ENCODE assay signal across 1 cellular context in the genomic region with DNA sequence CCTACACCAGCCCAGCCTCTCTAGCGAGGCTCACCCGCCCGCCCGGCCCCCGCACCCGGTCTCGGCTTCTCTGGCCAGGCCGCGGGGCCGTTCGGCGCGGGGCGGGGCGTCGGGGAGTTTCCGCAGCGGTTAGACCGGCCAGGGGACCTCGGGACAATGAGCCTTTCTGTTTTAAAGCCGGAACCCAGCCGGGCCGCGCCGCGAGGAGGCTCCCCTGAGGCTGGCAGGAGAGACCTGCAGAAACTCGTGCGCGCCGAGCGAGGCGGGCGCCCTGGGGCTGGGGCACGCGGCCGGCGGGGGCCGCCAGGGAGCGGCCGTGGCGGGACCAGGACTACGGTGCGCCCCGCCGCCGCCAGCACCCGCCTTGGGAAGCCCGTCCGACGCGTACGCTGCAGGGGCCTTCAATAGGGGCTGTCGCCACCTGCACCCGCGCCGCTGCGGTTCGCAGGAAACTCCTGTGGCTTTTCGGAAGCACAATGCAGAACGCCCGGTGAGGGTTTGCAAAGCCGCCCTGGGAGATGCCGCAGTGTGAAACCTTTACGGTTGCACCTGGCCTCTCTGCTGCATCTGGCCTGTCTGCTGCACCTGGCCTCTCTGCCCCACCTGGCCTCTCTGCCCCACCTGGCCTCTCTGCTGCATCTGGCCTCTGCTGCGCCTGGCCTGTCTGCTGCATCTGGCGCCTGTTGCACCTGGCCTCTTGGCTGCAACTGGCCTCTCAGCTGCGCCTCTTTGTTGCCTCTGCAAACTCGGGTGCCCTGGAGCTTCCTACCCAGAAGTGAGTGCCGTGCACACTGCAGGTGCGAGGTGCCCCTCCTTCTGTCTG.
A peak's percentile ranks its signal among the peaks of the same experiment; 100 is the strongest.
TF ChIP-seq lines count a peak whose summit lies in the region.

No MANE protein-coding gene starts in this region.

TF ChIP-seq in HepG2, 621 proteins besides CTCF, POLR2A, EP300 and RAD21 (continued from another document):
- TF ChIP-seq E2F1 (CRISPR knock-in tag; IDR thresholded peaks at IDR 0.05) (no peak), DZIP1 (CRISPR knock-in tag; IDR thresholded peaks at IDR 0.05) (no peak), ZNF317 (CRISPR knock-in tag; IDR thresholded peaks at IDR 0.05) (no peak), NR3C1 (CRISPR knock-in tag; IDR thresholded peaks at IDR 0.05) (no peak), ZNF292 (CRISPR knock-in tag; IDR thresholded peaks at IDR 0.05; ENCODE audit: borderline replicate concordance, low read depth) (peak; percentile 68; the same call in 1 of the 2 replicates), ZNF441 (CRISPR knock-in tag; IDR thresholded peaks at IDR 0.05; ENCODE audit: borderline replicate concordance) (no peak), SOX13 (IDR thresholded peaks at IDR 0.05) (no peak), SOX13 (CRISPR knock-in tag; conservative IDR thresholded peaks at IDR 0.05 in 1 of 2, IDR thresholded peaks at IDR 0.05 in 1 of 2) (peak in 1 of 2 experiments; percentile 20; a peak in 1 of 4 replicates)
